In the genomic region with DNA sequence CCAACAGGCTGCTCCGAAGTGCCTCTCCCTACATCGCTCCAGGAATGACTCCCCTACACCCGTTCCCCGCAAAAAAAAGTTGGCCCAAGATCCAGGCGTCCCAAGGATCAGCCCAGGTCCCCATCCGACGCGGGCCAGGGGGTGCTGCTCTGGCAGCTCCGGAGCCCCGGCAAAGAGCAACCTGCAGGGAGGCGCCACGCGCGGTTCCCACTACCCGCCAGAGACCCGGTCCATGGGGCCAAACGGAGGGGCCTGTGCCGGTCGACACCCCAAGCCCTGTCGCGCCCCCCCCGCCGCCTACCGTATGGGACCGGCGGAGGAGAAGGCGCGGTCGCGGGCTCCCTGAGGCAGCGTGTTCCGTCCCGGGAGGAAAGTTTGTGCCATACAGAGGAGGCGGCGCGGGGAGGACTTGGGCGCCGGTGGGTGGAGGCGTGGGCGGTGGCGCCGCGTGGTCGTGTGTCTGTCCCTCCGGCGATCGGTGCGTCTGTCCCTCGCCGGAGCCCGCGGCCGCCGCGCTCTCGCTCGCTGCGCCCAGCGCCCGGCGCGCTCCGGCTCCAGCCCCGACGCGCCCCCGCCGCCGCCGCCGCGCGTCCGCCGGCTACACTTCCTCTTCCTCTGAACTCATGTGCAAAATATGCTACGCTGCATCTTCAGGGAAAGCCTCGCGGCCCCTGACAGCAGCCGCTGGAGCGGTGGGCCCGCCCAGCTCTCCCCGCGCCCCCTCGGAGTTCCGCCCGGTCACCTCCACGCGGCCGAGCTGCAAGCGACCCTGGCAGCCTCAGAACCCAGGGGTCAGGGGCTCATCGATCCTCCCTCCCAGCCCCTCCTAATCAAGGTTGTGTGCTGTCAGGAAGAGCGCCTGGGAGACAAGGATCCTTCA, we compare ENCODE assay signal across 8 cellular contexts. TPM values are rescaled to one million over a fixed set of nuclear protein-coding genes. Genes with fewer than 3 reads are reported as not detected.
DNase-seq lines count a peak whose midpoint lies in the region; ATAC-seq lines count a peak whose summit lies in the region.

TSS of gene RFTN1 (minus strand) at position 559 of the 880 bp plus-strand sequence. CDS start 19,830 bp downstream, outside the sequence.

- 0 out of 2 replicates have a peak within 1 kb of the TSS, but pooled peaks have one; percentile 45 for H2AFZ ChIP-seq in Karpas-422 (ENCODE audit: low read length)

- peaks cover 49% of the 10 kb centered on the region for H3K79me2 ChIP-seq in Karpas-422 (ENCODE audit: low read length)

- H3K4me3 ChIP-seq in Karpas-422 (ENCODE audit: low read length): peak within 1 kb of the TSS; percentile 93

- H3K27me3 ChIP-seq in Karpas-422 (ENCODE audit: low read length) (no peaks in the 10 kb centered on the region), layer of hippocampus (ENCODE audit: control insufficient read depth, insufficient read depth, low read length) (no peaks in the 10 kb centered on the region)

- peaks cover 77% of the 10 kb centered on the region for H3K4me1 ChIP-seq in Karpas-422 (ENCODE audit: low read length)

- H3K36me3 ChIP-seq in Karpas-422 (ENCODE audit: insufficient read depth, low read length): peaks cover 18% of the 10 kb centered on the region

- no peaks in the 10 kb centered on the region for H3K9me3 ChIP-seq in Karpas-422 (ENCODE audit: low read length)

- H4K20me1 ChIP-seq in Karpas-422 (ENCODE audit: insufficient read depth, low read depth, low read length): peaks cover 10% of the 10 kb centered on the region

- peak within 1 kb of the TSS; percentile 99 for H3K27ac ChIP-seq in Karpas-422 (ENCODE audit: low read length)
- H3K27ac ChIP-seq in layer of hippocampus (ENCODE audit: low read depth, low read length): peak within 1 kb of the TSS; percentile 27

- no peaks in the 10 kb centered on the region for H3K9me2 ChIP-seq in Karpas-422 (replicated peaks; ENCODE audit: insufficient read depth, low read length)

- ATAC-seq in HG03442 (IDR thresholded peaks at IDR 0.05; ENCODE audit: unreplicated experiment) (no peak), GM18873 (IDR thresholded peaks at IDR 0.05; ENCODE audit: low FRiP score, unreplicated experiment) (no peak)

- DNase-seq in EH (ENCODE audit: low read depth) (peak; percentile 81), Karpas-422 (peak; percentile 93)
- DNase-seq in activated CD4-positive, CD25-positive, alpha-beta regulatory T cell (lab: John Stamatoyannopoulos, UW): peak; percentile 12 to 32 (median 17)
- peak; percentile 52 for DNase-seq in central memory CD4-positive, alpha-beta T cell
- DNase-seq in stimulated activated CD4-positive, alpha-beta T cell treated with anti-CD3 and anti-CD28 coated beads, Interleukin-1b, Interleukin-23, amount 100 ng/mL, for 48 hours: peak; percentile 54

- H3K9ac ChIP-seq in Karpas-422 (ENCODE audit: low read length): peak within 1 kb of the TSS; percentile 99

- peak within 1 kb of the TSS; percentile 74 for H3K4me2 ChIP-seq in Karpas-422 (ENCODE audit: low read depth, low read length, poor library complexity, severe bottlenecking)

RNA-seq across cellular contexts. Expression of gene RFTN1, which starts in this region (rescaled TPM):
- 291 and 375 TPM in 2 replicates for total RNA-seq in Karpas-422 (2014; rRNA removed; shearing (Covaris generic); ENCODE audit: low replicate concordance)

Comparison
In these comparisons a context has a peak if more than half of its experiments do, and no peak if none do; other contexts are left out.
1. DNase-seq: peak in every context shown above with its lines; median percentile 93 in Karpas-422; 81 in EH; 54 in stimulated activated CD4-positive, alpha-beta T cell treated with anti-CD3 and anti-CD28 coated beads, Interleukin-1b, Interleukin-23, amount 100 ng/mL, for 48 hours; 52 in central memory CD4-positive, alpha-beta T cell; 17 in activated CD4-positive, CD25-positive, alpha-beta regulatory T cell.